13 cellular contexts compared by ENCODE assay signal in the genomic region with DNA sequence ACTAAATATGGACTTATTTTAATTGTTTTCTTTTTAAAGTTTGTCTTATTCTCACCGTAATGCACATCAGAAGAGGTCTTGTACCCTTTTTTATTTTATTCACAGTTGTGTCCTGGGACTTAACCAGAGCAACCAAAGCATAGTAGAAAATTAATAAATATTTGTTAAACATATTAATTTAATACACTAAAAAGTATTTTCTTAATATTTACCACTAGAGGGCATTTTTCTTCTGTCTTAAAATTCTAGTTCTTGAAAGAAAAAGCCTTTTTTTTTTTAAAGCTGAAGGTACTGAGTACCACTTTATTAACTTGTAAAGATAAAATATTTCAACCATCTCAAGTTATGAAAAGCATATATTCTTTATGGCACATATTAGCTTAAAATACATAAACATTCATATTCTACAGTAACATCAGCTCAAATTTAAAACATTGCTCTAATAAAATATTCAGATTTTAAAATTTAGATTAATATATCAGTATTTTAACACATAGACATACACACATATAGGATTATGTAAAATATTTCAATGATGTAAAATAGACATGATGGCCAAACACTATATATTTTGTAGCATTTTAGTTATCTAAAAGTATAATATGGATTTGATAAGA.
DNase-seq lines count a peak whose midpoint lies in the region; ATAC-seq, FAIRE-seq and TF ChIP-seq lines count a peak whose summit lies in the region.
"Had no signal": no experiment of that assay in that cellular context is flagged by ENCODE, and none has a peak within 500 bp of the region (broad histone marks: within the 10 kb centered on the region; RNA-seq: fewer than 3 reads in every experiment).

No MANE protein-coding gene starts in this region.

- no peaks in the 10 kb centered on the region for H3K4me1 ChIP-seq in right lobe of liver
- H3K4me1 ChIP-seq in HepG2 (ENCODE audit: insufficient read depth, low read length), result no peaks in the 10 kb centered on the region

- in situ Hi-C loops in HepG2 (cut with HindIII; ENCODE audit: extremely low pct_ligation_motif_present, low pct_unique_long_range_greater_than_20kb), result no loop called here

- H3K4me2 ChIP-seq in HepG2 (ENCODE audit: low read depth, low read length), result no peak overlapping the region

- no peak overlapping the region for H3K9ac ChIP-seq in HepG2 (ENCODE audit: insufficient read depth, low read depth, low read length)

- no peak overlapping the region for H3K27ac ChIP-seq in right lobe of liver
- no peak overlapping the region for H3K27ac ChIP-seq in HepG2 (ENCODE audit: extremely low read length, insufficient read depth, low read length)
- H3K27ac ChIP-seq in RWPE1, result no peak overlapping the region

- H2AFZ ChIP-seq in HepG2 (ENCODE audit: low read length), result no peak overlapping the region

- H4K20me1 ChIP-seq in HepG2 (ENCODE audit: insufficient read depth, low read length), result no peaks in the 10 kb centered on the region

- DNase-seq in right lobe of liver (no peak), HepG2 (ENCODE audit: low spot score) (no peak), RWPE1 (ENCODE audit: low spot score) (no peak), fibroblast of peridontal ligament (ENCODE audit: extremely low read depth) (peak; percentile 22), GOT3 (lab: John Stamatoyannopoulos, UW) (no peak)
- DNase-seq in stimulated activated naive CD8-positive, alpha-beta T cell treated with anti-CD3 and anti-CD28 coated beads, Interleukin-15, Interleukin-2, amounts not matched to agents 100 U/mL and 50 U/mL, for 24 hours, result no peak
- DNase-seq: CD4-positive, alpha-beta T cell; cortex of kidney; NCI-H1436 had no signal

- 45% methylated on average over 1 of the region's 1 CpG for WGBS in right lobe of liver (ENCODE audit: insufficient coverage, low coverage, low lambda C conversion rate, missing lambda C conversion rate)
- WGBS in HepG2 (ENCODE audit: low lambda C conversion rate), result 2% methylated on average over 1 of the region's 1 CpG

- POLR2A ChIA-PET in HepG2 (lab: Yijun Ruan, JAX) (no interaction called here), RWPE1 (lab: Yijun Ruan, JAX; ENCODE audit: low non-redundant PET) (no interaction called here)

- no peak for TF ChIP-seq RAD21 in HepG2 (CRISPR knock-in tag; IDR thresholded peaks at IDR 0.05)

- CTCF ChIA-PET in HepG2 (lab: Yijun Ruan, JAX; ENCODE audit: low intra/inter-chr PET ratio, low total read pairs) (interaction anchor here (0.6 to 1.2 kb wide), 2 partner anchors 827 to 1089 kb away, joined by 3 to 6 read pairs; no protein-coding TSS in a partner anchor), RWPE1 (lab: Yijun Ruan, JAX) (interaction anchor here (0.6 to 1.6 kb wide), 12 partner anchors 13 to 1795 kb away, joined by 3 to 9 read pairs (median 4); no protein-coding TSS in a partner anchor)

- no peaks in the 10 kb centered on the region for H3K79me2 ChIP-seq in HepG2 (ENCODE audit: insufficient read depth, low read length)

- TF ChIP-seq EP300 in HepG2 (IDR thresholded peaks at IDR 0.05; ENCODE audit: low read depth in 2 of 2, low read length in 2 of 2) (no peak), HepG2 (CRISPR knock-in tag; IDR thresholded peaks at IDR 0.05; ENCODE audit: borderline replicate concordance) (no peak)

- no peaks in the 10 kb centered on the region for H3K27me3 ChIP-seq in right lobe of liver
- H3K27me3 ChIP-seq in HepG2 (ENCODE audit: control insufficient read depth in 1 of 2, insufficient read depth in 2 of 2, low read length in 2 of 2), result no peaks in the 10 kb centered on the region

- H3K9me3 ChIP-seq in right lobe of liver (no peaks in the 10 kb centered on the region), HepG2 (ENCODE audit: low read length) (no peaks in the 10 kb centered on the region)

- no peaks in the 10 kb centered on the region for H3K36me3 ChIP-seq in right lobe of liver
- H3K36me3 ChIP-seq in HepG2 (replicated peaks in 1 of 2; ENCODE audit: control insufficient read depth in 1 of 2, insufficient read depth in 2 of 2, low read length in 2 of 2), result no peaks in the 10 kb centered on the region

- intact Hi-C loops in right lobe of liver (cut with DNase I) (no loop called here), HepG2 (cut with micrococcal nuclease; ENCODE audit: unreplicated experiment) (no loop called here)

- no TSS peak for BruUV-seq in HepG2 (replicated peaks; lab: Mats Ljungman, UMichigan)

- ATAC-seq in right lobe of liver (no peak), HepG2 (no peak), GM21619 (IDR thresholded peaks at IDR 0.05; ENCODE audit: unreplicated experiment) (no peak), GM19328 (IDR thresholded peaks at IDR 0.05; ENCODE audit: unreplicated experiment) (no peak)
- ATAC-seq in stimulated activated naive CD8-positive, alpha-beta T cell treated with anti-CD3 and anti-CD28 coated beads, Interleukin-15, Interleukin-2, amounts not matched to agents 100 U/mL and 50 U/mL, for 24 hours, result no peak
- ATAC-seq: activated CD4-positive, CD25-positive, alpha-beta regulatory T cell treated with anti-CD3 and anti-CD28 coated beads, Interleukin-2, amount 50 U/mL, for 24 hours; stimulated activated effector memory CD8-positive, alpha-beta T cell treated with anti-CD3 and anti-CD28 coated beads, Interleukin-12 subunit alpha, Interleukin-12 subunit beta, amount 100 ng/mL, for 72 hours had no signal

- H3K4me3 ChIP-seq in right lobe of liver, result no peak overlapping the region
- H3K4me3 ChIP-seq in HepG2 (replicated peaks in 1 of 3; ENCODE audit: insufficient read depth in 1 of 3, low read depth in 2 of 3, low read length in 3 of 3), result no peak overlapping the region

- TF ChIP-seq CTCF in right lobe of liver (IDR thresholded peaks at IDR 0.05), result peak in 3 of 4 donors; percentile 9 to 31 (median 22)
- no peak for TF ChIP-seq CTCF in HepG2 (CRISPR knock-in tag; IDR thresholded peaks at IDR 0.05)
- TF ChIP-seq CTCF in RWPE1 (conservative IDR thresholded peaks at IDR 0.05; ENCODE audit: low read depth), result peak; percentile 53; the same call in 1 of the 2 replicates

- TF ChIP-seq POLR2A in right lobe of liver (IDR thresholded peaks at IDR 0.05), result no peak
- TF ChIP-seq POLR2A in HepG2 (IDR thresholded peaks at IDR 0.05; ENCODE audit: insufficient read depth in 1 of 2, low read depth in 2 of 2, low read length in 2 of 2), result no peak

- no peak for FAIRE-seq in HepG2 (lab: Jason Lieb, UNC)

TF ChIP-seq in HepG2, 621 proteins besides CTCF, POLR2A, EP300 and RAD21:
- no peak for TF ChIP-seq HMG20A (CRISPR knock-in tag; IDR thresholded peaks at IDR 0.05; ENCODE audit: borderline replicate concordance)
- no peak for TF ChIP-seq ZNF383 (CRISPR knock-in tag; IDR thresholded peaks at IDR 0.05; ENCODE audit: borderline replicate concordance)
- no peak for TF ChIP-seq JUN (CRISPR knock-in tag; IDR thresholded peaks at IDR 0.05)
